1 cellular context compared by ENCODE assay signal in genomic region chr2:73262108-73262651, GRCh38.
TF ChIP-seq lines count a peak whose summit lies in the region.

No MANE protein-coding gene starts in this region.

TF ChIP-seq in HepG2, 621 proteins besides CTCF, POLR2A, EP300 and RAD21 (continued from another document and continues in another):
- TF ChIP-seq REXO4 (CRISPR knock-in tag; IDR thresholded peaks at IDR 0.05; ENCODE audit: borderline replicate concordance) (no peak), BCL3 (CRISPR knock-in tag; IDR thresholded peaks at IDR 0.05) (no peak), ZNF431 (CRISPR knock-in tag; IDR thresholded peaks at IDR 0.05; ENCODE audit: borderline replicate concordance, low read depth) (peak; percentile 48; the same call in 1 of the 2 replicates), MIER3 (CRISPR knock-in tag; IDR thresholded peaks at IDR 0.05; ENCODE audit: borderline replicate concordance) (peak; percentile 82; the same call in 1 of the 2 replicates), ZFP36 (IDR thresholded peaks at IDR 0.05; ENCODE audit: borderline replicate concordance, low read depth, low read length, partially characterized antibody) (no peak), SMAD3 (CRISPR knock-in tag; IDR thresholded peaks at IDR 0.05) (peak; percentile 73; the same call in 1 of the 2 replicates), ZC3H13 (CRISPR knock-in tag; IDR thresholded peaks at IDR 0.05) (0 out of 2 replicates have a peak, but pooled peaks have one; percentile 46), CBX5 (CRISPR knock-in tag; IDR thresholded peaks at IDR 0.05; ENCODE audit: borderline replicate concordance) (no peak), THAP9 (CRISPR knock-in tag; IDR thresholded peaks at IDR 0.05; ENCODE audit: borderline replicate concordance) (no peak; the same call in 1 of the 2 replicates), SKI (IDR thresholded peaks at IDR 0.05; ENCODE audit: partially characterized antibody) (peak; percentile 46), HMG20A (CRISPR knock-in tag; IDR thresholded peaks at IDR 0.05; ENCODE audit: borderline replicate concordance) (peak; percentile 71; the same call in 1 of the 2 replicates), PHB2 (IDR thresholded peaks at IDR 0.05; ENCODE audit: partially characterized antibody) (no peak), FOXJ3 (CRISPR knock-in tag; IDR thresholded peaks at IDR 0.05; ENCODE audit: borderline replicate concordance) (peak; percentile 94; the same call in 1 of the 2 replicates), HINFP (CRISPR knock-in tag; IDR thresholded peaks at IDR 0.05; ENCODE audit: low read depth) (no peak; the same call in 1 of the 2 replicates), NPAS2 (CRISPR knock-in tag; IDR thresholded peaks at IDR 0.05; ENCODE audit: borderline replicate concordance) (no peak), PHF20 (CRISPR knock-in tag; IDR thresholded peaks at IDR 0.05) (no peak), HOXA9 (CRISPR knock-in tag; IDR thresholded peaks at IDR 0.05; ENCODE audit: borderline replicate concordance) (no peak), SP140L (CRISPR knock-in tag; IDR thresholded peaks at IDR 0.05; ENCODE audit: borderline replicate concordance) (0 out of 2 replicates have a peak, but pooled peaks have one; percentile 65), XRCC5 (optimal IDR thresholded peaks at IDR 0.05; ENCODE audit: low read length) (peak; percentile 58), ZNF549 (CRISPR knock-in tag; IDR thresholded peaks at IDR 0.05) (no peak), REPIN1 (CRISPR knock-in tag; IDR thresholded peaks at IDR 0.05; ENCODE audit: borderline replicate concordance, low read depth) (no peak; the same call in 1 of the 2 replicates), JUNB (CRISPR knock-in tag; IDR thresholded peaks at IDR 0.05; ENCODE audit: borderline replicate concordance) (no peak; the same call in 1 of the 2 replicates), ZBTB42 (CRISPR knock-in tag; IDR thresholded peaks at IDR 0.05) (no peak), CHCHD3 (CRISPR knock-in tag; IDR thresholded peaks at IDR 0.05) (no peak), MTA3 (CRISPR knock-in tag; IDR thresholded peaks at IDR 0.05) (no peak), ZBTB34 (CRISPR knock-in tag; IDR thresholded peaks at IDR 0.05) (peak; percentile 35; the same call in 1 of the 2 replicates), ZNF672 (CRISPR knock-in tag; IDR thresholded peaks at IDR 0.05) (no peak), CC2D1A (CRISPR knock-in tag; IDR thresholded peaks at IDR 0.05) (no peak), ZNF441 (CRISPR knock-in tag; IDR thresholded peaks at IDR 0.05; ENCODE audit: borderline replicate concordance) (no peak; the same call in 1 of the 2 replicates), FOXA3 (CRISPR knock-in tag; IDR thresholded peaks at IDR 0.05) (peak; percentile 97)
- TF ChIP-seq, protein P1, sequence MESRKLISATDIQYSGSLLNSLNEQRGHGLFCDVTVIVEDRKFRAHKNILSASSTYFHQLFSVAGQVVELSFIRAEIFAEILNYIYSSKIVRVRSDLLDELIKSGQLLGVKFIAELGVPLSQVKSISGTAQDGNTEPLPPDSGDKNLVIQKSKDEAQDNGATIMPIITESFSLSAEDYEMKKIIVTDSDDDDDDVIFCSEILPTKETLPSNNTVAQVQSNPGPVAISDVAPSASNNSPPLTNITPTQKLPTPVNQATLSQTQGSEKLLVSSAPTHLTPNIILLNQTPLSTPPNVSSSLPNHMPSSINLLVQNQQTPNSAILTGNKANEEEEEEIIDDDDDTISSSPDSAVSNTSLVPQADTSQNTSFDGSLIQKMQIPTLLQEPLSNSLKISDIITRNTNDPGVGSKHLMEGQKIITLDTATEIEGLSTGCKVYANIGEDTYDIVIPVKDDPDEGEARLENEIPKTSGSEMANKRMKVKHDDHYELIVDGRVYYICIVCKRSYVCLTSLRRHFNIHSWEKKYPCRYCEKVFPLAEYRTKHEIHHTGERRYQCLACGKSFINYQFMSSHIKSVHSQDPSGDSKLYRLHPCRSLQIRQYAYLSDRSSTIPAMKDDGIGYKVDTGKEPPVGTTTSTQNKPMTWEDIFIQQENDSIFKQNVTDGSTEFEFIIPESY (CRISPR knock-in tag; IDR thresholded peaks at IDR 0.05): no peak
- TF ChIP-seq, protein P2, sequence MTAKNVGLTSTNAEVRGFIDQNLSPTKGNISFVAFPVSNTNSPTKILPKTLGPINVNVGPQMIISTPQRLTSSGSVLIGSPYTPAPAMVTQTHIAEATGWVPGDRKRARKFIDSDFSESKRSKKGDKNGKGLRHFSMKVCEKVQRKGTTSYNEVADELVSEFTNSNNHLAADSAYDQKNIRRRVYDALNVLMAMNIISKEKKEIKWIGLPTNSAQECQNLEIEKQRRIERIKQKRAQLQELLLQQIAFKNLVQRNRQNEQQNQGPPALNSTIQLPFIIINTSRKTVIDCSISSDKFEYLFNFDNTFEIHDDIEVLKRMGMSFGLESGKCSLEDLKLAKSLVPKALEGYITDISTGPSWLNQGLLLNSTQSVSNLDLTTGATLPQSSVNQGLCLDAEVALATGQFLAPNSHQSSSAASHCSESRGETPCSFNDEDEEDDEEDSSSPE (CRISPR knock-in tag; IDR thresholded peaks at IDR 0.05): peak; percentile 31; the same call in 1 of the 2 replicates
- TF ChIP-seq, protein P3, sequence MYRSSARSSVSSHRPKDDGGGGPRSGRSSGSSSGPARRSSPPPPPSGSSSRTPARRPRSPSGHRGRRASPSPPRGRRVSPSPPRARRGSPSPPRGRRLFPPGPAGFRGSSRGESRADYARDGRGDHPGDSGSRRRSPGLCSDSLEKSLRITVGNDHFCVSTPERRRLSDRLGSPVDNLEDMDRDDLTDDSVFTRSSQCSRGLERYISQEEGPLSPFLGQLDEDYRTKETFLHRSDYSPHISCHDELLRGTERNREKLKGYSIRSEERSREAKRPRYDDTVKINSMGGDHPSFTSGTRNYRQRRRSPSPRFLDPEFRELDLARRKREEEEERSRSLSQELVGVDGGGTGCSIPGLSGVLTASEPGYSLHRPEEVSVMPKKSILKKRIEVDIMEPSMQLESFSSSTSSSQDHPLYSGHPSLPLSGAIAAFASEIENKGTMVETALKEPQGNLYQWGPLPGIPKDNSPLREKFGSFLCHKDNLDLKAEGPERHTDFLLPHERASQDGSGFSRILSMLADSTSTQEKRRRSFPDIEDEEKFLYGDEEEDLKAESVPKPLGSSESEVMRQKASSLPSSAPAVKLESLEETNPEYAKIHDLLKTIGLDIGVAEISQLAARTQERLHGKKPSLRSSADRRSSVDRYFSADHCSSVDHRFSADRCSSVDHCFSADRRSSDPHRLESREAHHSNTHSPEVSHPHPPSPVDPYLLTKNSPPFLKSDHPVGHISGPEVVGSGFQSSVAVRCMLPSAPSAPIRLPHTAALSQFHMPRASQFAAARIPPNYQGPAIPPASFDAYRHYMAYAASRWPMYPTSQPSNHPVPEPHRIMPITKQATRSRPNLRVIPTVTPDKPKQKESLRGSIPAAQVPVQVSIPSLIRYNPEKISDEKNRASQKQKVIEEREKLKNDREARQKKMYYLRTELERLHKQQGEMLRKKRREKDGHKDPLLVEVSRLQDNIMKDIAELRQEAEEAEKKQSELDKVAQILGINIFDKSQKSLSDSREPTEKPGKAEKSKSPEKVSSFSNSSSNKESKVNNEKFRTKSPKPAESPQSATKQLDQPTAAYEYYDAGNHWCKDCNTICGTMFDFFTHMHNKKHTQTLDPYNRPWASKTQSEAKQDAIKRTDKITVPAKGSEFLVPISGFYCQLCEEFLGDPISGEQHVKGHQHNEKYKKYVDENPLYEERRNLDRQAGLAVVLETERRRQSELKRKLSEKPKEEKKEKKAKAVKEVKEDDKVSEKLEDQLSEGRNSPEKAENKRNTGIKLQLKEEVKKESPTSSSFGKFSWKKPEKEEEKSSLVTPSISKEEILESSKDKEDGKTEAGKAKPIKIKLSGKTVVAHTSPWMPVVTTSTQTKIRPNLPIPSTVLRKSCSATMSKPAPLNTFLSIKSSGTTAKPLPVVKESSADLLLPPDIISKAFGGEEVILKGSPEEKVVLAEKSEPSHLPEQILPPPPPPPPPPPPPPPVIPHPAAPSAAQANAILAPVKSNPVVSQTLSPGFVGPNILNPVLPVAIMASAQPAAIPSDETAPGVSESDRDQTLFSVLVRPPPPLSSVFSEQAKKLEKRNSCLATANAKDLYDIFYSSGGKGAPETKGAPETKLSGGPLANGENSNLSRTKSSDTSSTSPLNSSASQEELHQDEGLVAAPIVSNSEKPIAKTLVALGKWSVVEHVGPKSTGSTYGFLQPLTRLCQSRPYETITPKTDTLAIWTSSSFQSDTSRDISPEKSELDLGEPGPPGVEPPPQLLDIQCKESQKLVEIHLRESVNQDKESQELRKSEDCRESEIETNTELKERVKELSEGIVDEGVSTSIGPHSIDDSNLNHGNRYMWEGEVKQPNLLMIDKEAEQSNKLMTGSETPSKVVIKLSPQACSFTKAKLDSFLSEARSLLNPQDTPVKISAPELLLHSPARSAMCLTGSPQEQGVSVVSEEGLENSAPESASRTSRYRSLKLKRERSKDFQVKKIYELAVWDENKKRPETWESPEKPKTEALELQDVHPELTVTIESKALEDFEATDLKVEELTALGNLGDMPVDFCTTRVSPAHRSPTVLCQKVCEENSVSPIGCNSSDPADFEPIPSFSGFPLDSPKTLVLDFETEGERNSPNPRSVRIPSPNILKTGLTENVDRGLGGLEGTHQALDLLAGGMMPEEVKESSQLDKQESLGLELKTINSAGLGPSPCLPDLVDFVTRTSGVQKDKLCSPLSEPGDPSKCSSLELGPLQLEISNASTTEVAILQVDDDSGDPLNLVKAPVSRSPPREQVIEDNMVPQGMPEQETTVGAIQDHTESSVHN (CRISPR knock-in tag; IDR thresholded peaks at IDR 0.05): no peak
- TF ChIP-seq, protein P4, sequence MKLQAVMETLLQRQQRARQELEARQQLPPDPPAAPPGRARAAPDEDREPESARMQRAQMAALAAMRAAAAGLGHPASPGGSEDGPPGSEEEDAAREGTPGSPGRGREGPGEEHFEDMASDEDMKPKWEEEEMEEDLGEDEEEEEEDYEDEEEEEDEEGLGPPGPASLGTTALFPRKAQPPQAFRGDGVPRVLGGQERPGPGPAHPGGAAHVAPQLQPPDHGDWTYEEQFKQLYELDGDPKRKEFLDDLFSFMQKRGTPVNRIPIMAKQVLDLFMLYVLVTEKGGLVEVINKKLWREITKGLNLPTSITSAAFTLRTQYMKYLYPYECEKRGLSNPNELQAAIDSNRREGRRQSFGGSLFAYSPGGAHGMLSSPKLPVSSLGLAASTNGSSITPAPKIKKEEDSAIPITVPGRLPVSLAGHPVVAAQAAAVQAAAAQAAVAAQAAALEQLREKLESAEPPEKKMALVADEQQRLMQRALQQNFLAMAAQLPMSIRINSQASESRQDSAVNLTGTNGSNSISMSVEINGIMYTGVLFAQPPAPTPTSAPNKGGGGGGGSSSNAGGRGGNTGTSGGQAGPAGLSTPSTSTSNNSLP (IDR thresholded peaks at IDR 0.05; ENCODE audit: low read depth, low read length): peak; percentile 77; the same call in 1 of the 2 replicates
- TF ChIP-seq, protein P5, sequence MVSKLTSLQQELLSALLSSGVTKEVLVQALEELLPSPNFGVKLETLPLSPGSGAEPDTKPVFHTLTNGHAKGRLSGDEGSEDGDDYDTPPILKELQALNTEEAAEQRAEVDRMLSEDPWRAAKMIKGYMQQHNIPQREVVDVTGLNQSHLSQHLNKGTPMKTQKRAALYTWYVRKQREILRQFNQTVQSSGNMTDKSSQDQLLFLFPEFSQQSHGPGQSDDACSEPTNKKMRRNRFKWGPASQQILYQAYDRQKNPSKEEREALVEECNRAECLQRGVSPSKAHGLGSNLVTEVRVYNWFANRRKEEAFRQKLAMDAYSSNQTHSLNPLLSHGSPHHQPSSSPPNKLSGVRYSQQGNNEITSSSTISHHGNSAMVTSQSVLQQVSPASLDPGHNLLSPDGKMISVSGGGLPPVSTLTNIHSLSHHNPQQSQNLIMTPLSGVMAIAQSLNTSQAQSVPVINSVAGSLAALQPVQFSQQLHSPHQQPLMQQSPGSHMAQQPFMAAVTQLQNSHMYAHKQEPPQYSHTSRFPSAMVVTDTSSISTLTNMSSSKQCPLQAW (CRISPR knock-in tag; IDR thresholded peaks at IDR 0.05): peak; percentile 50; the same call in 1 of the 2 replicates
